ENCODE assay signal across 14 cellular contexts in the genomic region with DNA sequence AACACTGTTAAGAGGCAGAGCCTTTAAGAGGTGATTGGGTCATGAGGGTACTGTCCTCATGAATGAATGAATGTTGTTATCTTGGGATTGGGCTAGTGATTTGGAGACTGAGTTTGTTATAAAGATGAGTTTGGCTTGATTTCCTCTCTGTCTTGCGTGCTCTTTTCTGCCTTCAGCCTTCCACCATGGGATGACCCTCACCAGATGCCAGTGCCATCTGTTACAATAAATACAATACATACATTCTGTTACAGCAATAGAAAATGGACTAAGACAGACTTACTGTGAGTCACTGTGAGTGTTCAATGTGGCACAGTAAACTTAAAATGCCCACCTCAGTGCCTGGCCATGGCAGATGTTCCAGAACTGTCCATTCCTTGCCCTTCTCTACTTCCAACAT.
A peak's percentile ranks its signal among the peaks of the same experiment; 100 is the strongest.
DNase-seq lines count a peak whose midpoint lies in the region; ATAC-seq lines count a peak whose summit lies in the region.
"Had no signal": no experiment of that assay in that cellular context is flagged by ENCODE, and none has a peak within 500 bp of the region (broad histone marks: within the 10 kb centered on the region; RNA-seq: fewer than 3 reads in every experiment).

No MANE protein-coding gene starts in this region.

- H3K27ac Mint-ChIP-seq in activated naive CD4-positive, alpha-beta T cell treated with anti-CD3 and anti-CD28 coated beads for 36 hours = no peak overlapping the region
- H3K27ac Mint-ChIP-seq: B cell; CD4-positive, alpha-beta T cell had no signal

- no peak for ATAC-seq in GM19395 (IDR thresholded peaks at IDR 0.05; ENCODE audit: unreplicated experiment)

- intact Hi-C loops in activated naive CD4-positive, alpha-beta T cell treated with anti-CD3 and anti-CD28 coated beads for 36 hours (cut with micrococcal nuclease) = no loop called here

- H3K4me3 Mint-ChIP-seq in activated naive CD4-positive, alpha-beta T cell treated with anti-CD3 and anti-CD28 coated beads for 36 hours = no peak overlapping the region
- H3K4me3 Mint-ChIP-seq: B cell; CD4-positive, alpha-beta T cell had no signal

- peaks cover 3% of the 10 kb centered on the region for H3K4me1 Mint-ChIP-seq in activated naive CD4-positive, alpha-beta T cell treated with anti-CD3 and anti-CD28 coated beads for 36 hours (ENCODE audit: low read depth)
- H3K4me1 Mint-ChIP-seq: B cell had no signal

- H3K36me3 Mint-ChIP-seq in activated naive CD4-positive, alpha-beta T cell treated with anti-CD3 and anti-CD28 coated beads for 36 hours (ENCODE audit: low read depth) = peaks cover 26% of the 10 kb centered on the region

- CTCF ChIA-PET in activated naive CD4-positive, alpha-beta T cell treated with anti-CD3 and anti-CD28 coated beads for 36 hours (lab: Charles Lee) = no interaction called here

- no peaks in the 10 kb centered on the region for H3K27me3 Mint-ChIP-seq in activated naive CD4-positive, alpha-beta T cell treated with anti-CD3 and anti-CD28 coated beads for 36 hours (ENCODE audit: low read depth)
- H3K27me3 Mint-ChIP-seq: B cell; CD4-positive, alpha-beta T cell had no signal

- DNase-seq in DMS 273 treated with DMSO at 0.1 percent for 48 hours (lab: John Stamatoyannopoulos, UW) (peak; percentile 47), NCI-H1694 (lab: John Stamatoyannopoulos, UW) (peak; percentile 68), NCI-H524 (lab: John Stamatoyannopoulos, UW) (peak; percentile 85 to 94), cerebellum (ENCODE audit: low spot score) (peak; percentile 57), MV-4-11 (lab: John Stamatoyannopoulos, UW) (no peak), ecto neural progenitor cell (ENCODE audit: low spot score) (no peak)
- DNase-seq in activated naive CD4-positive, alpha-beta T cell treated with anti-CD3 and anti-CD28 coated beads for 36 hours = no peak
- DNase-seq: CD4-positive, alpha-beta T cell; DMS53; GM23248; H7; IMR-90 had no signal

- no peaks in the 10 kb centered on the region for H3K9me3 Mint-ChIP-seq in activated naive CD4-positive, alpha-beta T cell treated with anti-CD3 and anti-CD28 coated beads for 36 hours
- H3K9me3 Mint-ChIP-seq: CD4-positive, alpha-beta T cell had no signal

Comparison
In these comparisons a context has a peak if more than half of its experiments do, and no peak if none do; other contexts are left out.
1. DNase-seq: peak in DMS 273 treated with DMSO at 0.1 percent for 48 hours (single experiment), NCI-H1694 (single experiment), NCI-H524 (2 of 2) and cerebellum (single experiment); none in MV-4-11 (single experiment), activated naive CD4-positive, alpha-beta T cell treated with anti-CD3 and anti-CD28 coated beads for 36 hours (single experiment) and ecto neural progenitor cell (single experiment).